Comparison of ENCODE assay signal across 8 cellular contexts in the genomic region with DNA sequence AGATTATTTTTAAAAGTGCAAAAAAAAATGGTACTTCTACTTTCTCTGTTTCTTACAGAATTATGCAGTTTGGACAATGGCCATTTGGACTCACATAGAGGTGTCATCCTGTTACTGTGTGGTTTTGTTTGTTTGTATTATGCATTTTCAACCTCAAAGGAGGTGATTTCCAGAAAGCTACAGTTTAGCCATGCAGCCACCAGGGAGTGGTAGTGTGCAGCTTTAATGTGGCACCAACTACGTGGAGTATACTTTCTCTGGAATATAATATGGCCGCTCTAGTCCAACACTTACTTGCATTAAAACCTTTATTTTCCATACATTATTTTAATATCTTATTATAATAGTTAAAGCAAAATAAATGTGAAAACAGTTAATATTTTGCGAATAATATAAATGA.
DNase-seq lines count a peak whose midpoint lies in the region; ATAC-seq and TF ChIP-seq lines count a peak whose summit lies in the region.

No MANE protein-coding gene starts in this region.

- no peaks in the 10 kb centered on the region for H3K36me3 Mint-ChIP-seq in MCF 10A (ENCODE audit: insufficient read depth, unreplicated experiment)

- H3K36me3 ChIP-seq in breast epithelium (no peaks in the 10 kb centered on the region), thyroid gland (no peaks in the 10 kb centered on the region)

- TF ChIP-seq POLR2A in breast epithelium (IDR thresholded peaks at IDR 0.05) (no peak), thyroid gland (IDR thresholded peaks at IDR 0.05) (no peak)

- intact Hi-C loops in MCF 10A (cut with micrococcal nuclease) (no loop called here), breast epithelium (cut with DNase I; ENCODE audit: low total_unique reads) (no loop called here), thyroid gland (cut with DNase I) (no loop called here)

- WGBS in thyroid gland, 2 donors, result 64 to 69% methylated on average over 3 of the region's 3 CpGs

- DNase-seq in MCF 10A (ENCODE audit: unreplicated experiment) (peak; percentile 60), breast epithelium (ENCODE audit: low spot score in 2 of 2) (no peak), astrocyte of the hippocampus (ENCODE audit: low read depth, low spot score) (peak; percentile 38), thyroid gland (peak; percentile 9 to 28), NCI-H345 treated with DMSO at 0.1 percent for 48 hours (lab: John Stamatoyannopoulos, UW; ENCODE audit: unreplicated experiment) (no peak)

- H3K9me3 ChIP-seq in breast epithelium (no peaks in the 10 kb centered on the region), thyroid gland (no peaks in the 10 kb centered on the region)

- H3K4me3 ChIP-seq in breast epithelium (no peak overlapping the region), thyroid gland (replicated peaks in 1 of 3) (no peak overlapping the region)

- H3K27ac Mint-ChIP-seq in MCF 10A (ENCODE audit: low read depth, unreplicated experiment), result no peak overlapping the region

- H3K9me3 Mint-ChIP-seq in MCF 10A (ENCODE audit: unreplicated experiment), result no peaks in the 10 kb centered on the region

- H3K27me3 Mint-ChIP-seq in MCF 10A (ENCODE audit: insufficient read depth, unreplicated experiment), result no peaks in the 10 kb centered on the region

- BruUV-seq in MCF 10A (replicated peaks; lab: Mats Ljungman, UMichigan), result no TSS peak

- CTCF ChIA-PET in MCF 10A (lab: Yijun Ruan, JAX), result interaction anchor here (0.6 to 1.7 kb wide), 6 partner anchors 9 to 1311 kb away, joined by 3 to 7 read pairs (median 3); no protein-coding TSS in a partner anchor

- H3K27me3 ChIP-seq in breast epithelium (no peaks in the 10 kb centered on the region), thyroid gland (no peaks in the 10 kb centered on the region)

- H3K4me1 ChIP-seq in breast epithelium (no peaks in the 10 kb centered on the region), thyroid gland (no peaks in the 10 kb centered on the region)

- POLR2A ChIA-PET in MCF 10A (lab: Yijun Ruan, JAX), result interaction anchor here (0.7 kb wide), 1 partner anchor 245 kb away, joined by 4 read pairs; no protein-coding TSS in a partner anchor

- ATAC-seq in HG03442 (IDR thresholded peaks at IDR 0.05; ENCODE audit: unreplicated experiment) (peak; percentile 73), HG02840 (IDR thresholded peaks at IDR 0.05; ENCODE audit: low FRiP score, unreplicated experiment) (no peak), GM18858 (IDR thresholded peaks at IDR 0.05; ENCODE audit: unreplicated experiment) (no peak)

- H3K27ac ChIP-seq in breast epithelium (no peak overlapping the region), thyroid gland (no peak overlapping the region)

- no peak overlapping the region for H3K4me3 Mint-ChIP-seq in MCF 10A (ENCODE audit: unreplicated experiment)

- no peaks in the 10 kb centered on the region for H3K4me1 Mint-ChIP-seq in MCF 10A (ENCODE audit: insufficient read depth, unreplicated experiment)

- TF ChIP-seq CTCF in MCF 10A (IDR thresholded peaks at IDR 0.05; ENCODE audit: unreplicated experiment) (peak; percentile 28), breast epithelium (IDR thresholded peaks at IDR 0.05) (no peak), thyroid gland (IDR thresholded peaks at IDR 0.05) (peak in 4 of 6 experiments; percentile 21 to 53 (median 42))

Comparison
In these comparisons a context has a peak if more than half of its experiments do, and no peak if none do; other contexts are left out.
1. DNase-seq: peak in MCF 10A (single experiment), astrocyte of the hippocampus (single experiment) and thyroid gland (2 of 2); none in breast epithelium (0 of 2) and NCI-H345 treated with DMSO at 0.1 percent for 48 hours (single experiment).
2. CTCF ChIP-seq: peak in MCF 10A (single experiment) and thyroid gland (4 of 6); none in breast epithelium (0 of 3).